1 cellular context compared by ENCODE assay signal in genomic region chr6:7307533-7307932, GRCh38.
TF ChIP-seq lines count a peak whose summit lies in the region.

No MANE protein-coding gene starts in this region.

TF ChIP-seq in GM12878, 131 proteins besides CTCF, POLR2A, EP300 and RAD21:
- TF ChIP-seq BCL3 (IDR thresholded peaks at IDR 0.05; ENCODE audit: borderline replicate concordance, insufficient read depth, low read depth, low read length, poor library complexity, severe bottlenecking): no peak
- TF ChIP-seq SPI1 (IDR thresholded peaks at IDR 0.05; ENCODE audit: borderline replicate concordance, insufficient read depth, low read depth, low read length): no peak
- TF ChIP-seq JUND (IDR thresholded peaks at IDR 0.05; ENCODE audit: low read depth, low read length): no peak
TF ChIP-seq in GM12878: peak in this region for 0.
